ENCODE assay signal across 17 cellular contexts in the genomic region with DNA sequence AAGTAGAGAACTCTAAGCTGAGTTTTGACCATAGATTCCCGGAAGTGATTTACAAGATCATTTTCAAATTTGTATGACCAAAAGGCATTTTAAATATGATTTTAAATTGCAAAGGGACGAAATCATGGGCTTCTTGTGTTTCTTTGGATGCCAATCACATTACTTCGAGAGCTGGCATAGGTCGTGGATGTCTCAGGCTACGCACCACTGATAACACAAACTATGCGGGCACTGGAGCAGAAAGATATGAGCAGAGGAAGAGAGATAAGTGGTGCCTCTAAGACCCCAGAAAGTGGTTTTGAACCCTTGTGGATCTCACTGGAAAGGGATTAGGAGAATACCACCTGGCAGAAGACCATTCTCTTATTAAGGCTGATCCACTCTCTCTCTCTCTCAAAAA.
DNase-seq lines count a peak whose midpoint lies in the region; ATAC-seq and TF ChIP-seq lines count a peak whose summit lies in the region.
"Had no signal": no experiment of that assay in that cellular context is flagged by ENCODE, and none has a peak within 500 bp of the region (broad histone marks: within the 10 kb centered on the region; RNA-seq: fewer than 3 reads in every experiment).

No MANE protein-coding gene starts in this region.

- H3F3A ChIP-seq in SK-N-SH (replicated peaks; ENCODE audit: insufficient read depth), result no peaks in the 10 kb centered on the region

- H4K20me1 ChIP-seq in SK-N-SH (ENCODE audit: insufficient read depth), result no peaks in the 10 kb centered on the region
- H4K20me1 ChIP-seq in OCI-LY3 (ENCODE audit: insufficient read depth, low read length), result no peaks in the 10 kb centered on the region

- H3K36me3 ChIP-seq in SK-N-SH (replicated peaks in 1 of 2; ENCODE audit: control insufficient read depth in 1 of 2, insufficient read depth in 2 of 2, low read length in 1 of 2) (no peaks in the 10 kb centered on the region), OCI-LY3 (replicated peaks; ENCODE audit: low read depth, low read length) (no peaks in the 10 kb centered on the region)

- TF ChIP-seq CTCF in SK-N-SH (IDR thresholded peaks at IDR 0.05) (no peak), OCI-LY3 (IDR thresholded peaks at IDR 0.05; ENCODE audit: low read depth, low read length) (no peak), omental fat pad (IDR thresholded peaks at IDR 0.05) (no peak)

- ATAC-seq in SK-N-SH treated with all-trans-retinoic acid at 6 μM for 48 hours (no peak), omental fat pad (ENCODE audit: low FRiP score) (no peak), GM18858 (IDR thresholded peaks at IDR 0.05; ENCODE audit: unreplicated experiment) (no peak)
- ATAC-seq: T-helper 17 cell had no signal

- H2AFZ ChIP-seq in SK-N-SH (ENCODE audit: low read depth), result 0 out of 2 replicates have a peak overlapping the region, but pooled peaks have one; percentile 35
- peak overlapping the region; percentile 77 for H2AFZ ChIP-seq in OCI-LY3 (ENCODE audit: low read depth, low read length)
- H2AFZ ChIP-seq: PC-9 had no signal

- no peak for TF ChIP-seq EP300 in SK-N-SH (IDR thresholded peaks at IDR 0.05; ENCODE audit: borderline replicate concordance in 1 of 2, low read depth in 1 of 2, low read length in 1 of 2)

- H3K9me3 ChIP-seq in SK-N-SH (no peaks in the 10 kb centered on the region), OCI-LY3 (ENCODE audit: insufficient read depth, low read length) (no peaks in the 10 kb centered on the region)

- H3K4me3 ChIP-seq in SK-N-SH (ENCODE audit: low read depth in 2 of 2, low read length in 1 of 2) (no peak overlapping the region), OCI-LY3 (ENCODE audit: low read length) (peak overlapping the region; percentile 57)
- H3K4me3 ChIP-seq: PC-9 had no signal

- POLR2A ChIA-PET in SK-N-SH (lab: Yijun Ruan, JAX), result no interaction called here

- no peaks in the 10 kb centered on the region for H3K9me2 ChIP-seq in SK-N-SH

- no peak overlapping the region for H3K4me2 ChIP-seq in SK-N-SH
- peak overlapping the region; percentile 63 for H3K4me2 ChIP-seq in OCI-LY3 (ENCODE audit: low read length)
- H3K4me2 ChIP-seq: PC-9 had no signal

- CTCF ChIA-PET in SK-N-SH (lab: Yijun Ruan, JAX), result no interaction called here

- TF ChIP-seq RAD21 in SK-N-SH (IDR thresholded peaks at IDR 0.05; ENCODE audit: low read length), result no peak

- DNase-seq in SK-N-SH (no peak), dedifferentiated amniotic fluid mesenchymal stem cell (ENCODE audit: extremely low spot score) (peak; percentile 20), epidermal melanocyte (ENCODE audit: insufficient read length, low spot score) (no peak), omental fat pad (ENCODE audit: low spot score) (no peak)
- DNase-seq in effector CD4-positive, alpha-beta T cell, result no peak
- DNase-seq: 8988T, Calu3, DMS79 treated with DMSO at 0.1 percent for 48 hours, Kasumi-1, NCI-H1417, NCI-H2029, NCI-H524, PC-9, T-helper 17 cell had no signal

- 28% methylated on average over 6 of the region's 6 CpGs for WGBS in SK-N-SH (ENCODE audit: low lambda C conversion rate)

- H3K27ac ChIP-seq in SK-N-SH (ENCODE audit: low read depth in 2 of 2, low read length in 1 of 2), result no peak overlapping the region
- no peak overlapping the region for H3K27ac ChIP-seq in OCI-LY3 (ENCODE audit: low read length)
- H3K27ac ChIP-seq: PC-9 had no signal

- no peaks in the 10 kb centered on the region for H3K79me2 ChIP-seq in SK-N-SH (ENCODE audit: insufficient read depth)
- no peaks in the 10 kb centered on the region for H3K79me2 ChIP-seq in OCI-LY3 (ENCODE audit: low read length)

- H3K9ac ChIP-seq in SK-N-SH (no peak overlapping the region), OCI-LY3 (ENCODE audit: low read length) (peak overlapping the region; percentile 12; the same call in 1 of the 2 replicates)

- H3K27me3 ChIP-seq in SK-N-SH (ENCODE audit: insufficient read depth) (no peaks in the 10 kb centered on the region), OCI-LY3 (ENCODE audit: low read depth, low read length) (no peaks in the 10 kb centered on the region)

- no peaks in the 10 kb centered on the region for H3K4me1 ChIP-seq in SK-N-SH (ENCODE audit: control insufficient read depth in 1 of 2, insufficient read depth in 2 of 2, low read depth in 1 of 2, low read length in 1 of 2)
- peaks cover 13% of the 10 kb centered on the region for H3K4me1 ChIP-seq in OCI-LY3 (ENCODE audit: low read length)

TF ChIP-seq in SK-N-SH, 30 proteins besides CTCF, POLR2A, EP300 and RAD21:
- TF ChIP-seq EZH2phosphoT487 (IDR thresholded peaks at IDR 0.05; ENCODE audit: borderline replicate concordance, low read depth) (no peak), YY1 (IDR thresholded peaks at IDR 0.05; ENCODE audit: low read depth) (no peak), TCF12 (IDR thresholded peaks at IDR 0.05) (no peak), ELF1 (IDR thresholded peaks at IDR 0.05) (no peak), GABPA (IDR thresholded peaks at IDR 0.05; ENCODE audit: low read depth) (no peak)
- TF ChIP-seq, protein P1, sequence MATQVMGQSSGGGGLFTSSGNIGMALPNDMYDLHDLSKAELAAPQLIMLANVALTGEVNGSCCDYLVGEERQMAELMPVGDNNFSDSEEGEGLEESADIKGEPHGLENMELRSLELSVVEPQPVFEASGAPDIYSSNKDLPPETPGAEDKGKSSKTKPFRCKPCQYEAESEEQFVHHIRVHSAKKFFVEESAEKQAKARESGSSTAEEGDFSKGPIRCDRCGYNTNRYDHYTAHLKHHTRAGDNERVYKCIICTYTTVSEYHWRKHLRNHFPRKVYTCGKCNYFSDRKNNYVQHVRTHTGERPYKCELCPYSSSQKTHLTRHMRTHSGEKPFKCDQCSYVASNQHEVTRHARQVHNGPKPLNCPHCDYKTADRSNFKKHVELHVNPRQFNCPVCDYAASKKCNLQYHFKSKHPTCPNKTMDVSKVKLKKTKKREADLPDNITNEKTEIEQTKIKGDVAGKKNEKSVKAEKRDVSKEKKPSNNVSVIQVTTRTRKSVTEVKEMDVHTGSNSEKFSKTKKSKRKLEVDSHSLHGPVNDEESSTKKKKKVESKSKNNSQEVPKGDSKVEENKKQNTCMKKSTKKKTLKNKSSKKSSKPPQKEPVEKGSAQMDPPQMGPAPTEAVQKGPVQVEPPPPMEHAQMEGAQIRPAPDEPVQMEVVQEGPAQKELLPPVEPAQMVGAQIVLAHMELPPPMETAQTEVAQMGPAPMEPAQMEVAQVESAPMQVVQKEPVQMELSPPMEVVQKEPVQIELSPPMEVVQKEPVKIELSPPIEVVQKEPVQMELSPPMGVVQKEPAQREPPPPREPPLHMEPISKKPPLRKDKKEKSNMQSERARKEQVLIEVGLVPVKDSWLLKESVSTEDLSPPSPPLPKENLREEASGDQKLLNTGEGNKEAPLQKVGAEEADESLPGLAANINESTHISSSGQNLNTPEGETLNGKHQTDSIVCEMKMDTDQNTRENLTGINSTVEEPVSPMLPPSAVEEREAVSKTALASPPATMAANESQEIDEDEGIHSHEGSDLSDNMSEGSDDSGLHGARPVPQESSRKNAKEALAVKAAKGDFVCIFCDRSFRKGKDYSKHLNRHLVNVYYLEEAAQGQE (IDR thresholded peaks at IDR 0.05; ENCODE audit: low read depth, low read length), result no peak

TF ChIP-seq in SK-N-SH treated with all-trans-retinoic acid at 6 μM for 48 hours, 23 proteins besides CTCF, POLR2A, EP300 and RAD21 (continues in another document):
- TF ChIP-seq, protein P2, sequence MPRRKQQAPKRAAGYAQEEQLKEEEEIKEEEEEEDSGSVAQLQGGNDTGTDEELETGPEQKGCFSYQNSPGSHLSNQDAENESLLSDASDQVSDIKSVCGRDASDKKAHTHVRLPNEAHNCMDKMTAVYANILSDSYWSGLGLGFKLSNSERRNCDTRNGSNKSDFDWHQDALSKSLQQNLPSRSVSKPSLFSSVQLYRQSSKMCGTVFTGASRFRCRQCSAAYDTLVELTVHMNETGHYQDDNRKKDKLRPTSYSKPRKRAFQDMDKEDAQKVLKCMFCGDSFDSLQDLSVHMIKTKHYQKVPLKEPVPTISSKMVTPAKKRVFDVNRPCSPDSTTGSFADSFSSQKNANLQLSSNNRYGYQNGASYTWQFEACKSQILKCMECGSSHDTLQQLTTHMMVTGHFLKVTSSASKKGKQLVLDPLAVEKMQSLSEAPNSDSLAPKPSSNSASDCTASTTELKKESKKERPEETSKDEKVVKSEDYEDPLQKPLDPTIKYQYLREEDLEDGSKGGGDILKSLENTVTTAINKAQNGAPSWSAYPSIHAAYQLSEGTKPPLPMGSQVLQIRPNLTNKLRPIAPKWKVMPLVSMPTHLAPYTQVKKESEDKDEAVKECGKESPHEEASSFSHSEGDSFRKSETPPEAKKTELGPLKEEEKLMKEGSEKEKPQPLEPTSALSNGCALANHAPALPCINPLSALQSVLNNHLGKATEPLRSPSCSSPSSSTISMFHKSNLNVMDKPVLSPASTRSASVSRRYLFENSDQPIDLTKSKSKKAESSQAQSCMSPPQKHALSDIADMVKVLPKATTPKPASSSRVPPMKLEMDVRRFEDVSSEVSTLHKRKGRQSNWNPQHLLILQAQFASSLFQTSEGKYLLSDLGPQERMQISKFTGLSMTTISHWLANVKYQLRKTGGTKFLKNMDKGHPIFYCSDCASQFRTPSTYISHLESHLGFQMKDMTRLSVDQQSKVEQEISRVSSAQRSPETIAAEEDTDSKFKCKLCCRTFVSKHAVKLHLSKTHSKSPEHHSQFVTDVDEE (CRISPR knock-in tag; IDR thresholded peaks at IDR 0.05), result no peak
- TF ChIP-seq ESRRG (CRISPR knock-in tag; IDR thresholded peaks at IDR 0.05), result no peak
- no peak for TF ChIP-seq ZNF8 (CRISPR knock-in tag; IDR thresholded peaks at IDR 0.05)
- TF ChIP-seq, protein P3, sequence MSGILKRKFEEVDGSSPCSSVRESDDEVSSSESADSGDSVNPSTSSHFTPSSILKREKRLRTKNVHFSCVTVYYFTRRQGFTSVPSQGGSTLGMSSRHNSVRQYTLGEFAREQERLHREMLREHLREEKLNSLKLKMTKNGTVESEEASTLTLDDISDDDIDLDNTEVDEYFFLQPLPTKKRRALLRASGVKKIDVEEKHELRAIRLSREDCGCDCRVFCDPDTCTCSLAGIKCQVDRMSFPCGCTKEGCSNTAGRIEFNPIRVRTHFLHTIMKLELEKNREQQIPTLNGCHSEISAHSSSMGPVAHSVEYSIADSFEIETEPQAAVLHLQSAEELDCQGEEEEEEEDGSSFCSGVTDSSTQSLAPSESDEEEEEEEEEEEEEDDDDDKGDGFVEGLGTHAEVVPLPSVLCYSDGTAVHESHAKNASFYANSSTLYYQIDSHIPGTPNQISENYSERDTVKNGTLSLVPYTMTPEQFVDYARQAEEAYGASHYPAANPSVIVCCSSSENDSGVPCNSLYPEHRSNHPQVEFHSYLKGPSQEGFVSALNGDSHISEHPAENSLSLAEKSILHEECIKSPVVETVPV (CRISPR knock-in tag; IDR thresholded peaks at IDR 0.05), result no peak
- no peak for TF ChIP-seq ZC3H10 (CRISPR knock-in tag; IDR thresholded peaks at IDR 0.05)
